Comparison of ENCODE assay signal across 9 cellular contexts in genomic region chr16:81429045-81429521, GRCh38. TPM values are rescaled to one million over a fixed set of nuclear protein-coding genes. Genes with fewer than 3 reads are reported as not detected.
DNase-seq lines count a peak whose midpoint lies in the region; ATAC-seq and TF ChIP-seq lines count a peak whose summit lies in the region.
"Had no signal": no experiment of that assay in that cellular context is flagged by ENCODE, and none has a peak within 500 bp of the region (broad histone marks: within the 10 kb centered on the region; RNA-seq: fewer than 3 reads in every experiment).

No MANE protein-coding gene starts in this region.

- DNase-seq in GM12864 (ENCODE audit: low read depth) (no peak), NCI-H2107 treated with DMSO at 0.1 percent for 48 hours (lab: John Stamatoyannopoulos, UW; ENCODE audit: unreplicated experiment) (peak; percentile 82), chondrocyte (ENCODE audit: low spot score) (no peak), midbrain (lab: John Stamatoyannopoulos, UW) (peak; percentile 24), NCI-H446 treated with DMSO at 0.1 percent for 48 hours (lab: John Stamatoyannopoulos, UW) (no peak)
- DNase-seq in activated CD8-positive, alpha-beta memory T cell treated with anti-CD3 and anti-CD28 coated beads, Interleukin-2, amount 10 ng/mL, durations not matched to agents 7 days and 5 days, result no peak

- H3K9me3 Mint-ChIP-seq in chondrocyte (ENCODE audit: low read depth), result no peaks in the 10 kb centered on the region
- H3K9me3 Mint-ChIP-seq in activated CD8-positive, alpha-beta memory T cell treated with anti-CD3 and anti-CD28 coated beads, Interleukin-2, amount 10 ng/mL, durations not matched to agents 7 days and 5 days (ENCODE audit: low read depth), result peaks cover 2% of the 10 kb centered on the region

- ATAC-seq in GM21447 (IDR thresholded peaks at IDR 0.05; ENCODE audit: unreplicated experiment), result no peak
- ATAC-seq in HG03196 (IDR thresholded peaks at IDR 0.05; ENCODE audit: unreplicated experiment), result no peak
- no peak for ATAC-seq in activated CD8-positive, alpha-beta memory T cell treated with anti-CD3 and anti-CD28 coated beads, Interleukin-2, amount 10 ng/mL, durations not matched to agents 7 days and 5 days

- H3K4me3 ChIP-seq in GM12864 (ENCODE audit: low read depth, low read length), result no peak overlapping the region

- CTCF ChIA-PET in activated CD8-positive, alpha-beta memory T cell treated with anti-CD3 and anti-CD28 coated beads, Interleukin-2, amount 10 ng/mL, durations not matched to agents 7 days and 5 days (lab: Charles Lee), result interaction anchor here (1.0 to 1.8 kb wide), 5 partner anchors 92 to 294 kb away, joined by 3 to 6 read pairs (median 3); no protein-coding TSS in a partner anchor

- H3K36me3 Mint-ChIP-seq in chondrocyte (ENCODE audit: low read depth), result no peaks in the 10 kb centered on the region
- peaks cover 3% of the 10 kb centered on the region for H3K36me3 Mint-ChIP-seq in activated CD8-positive, alpha-beta memory T cell treated with anti-CD3 and anti-CD28 coated beads, Interleukin-2, amount 10 ng/mL, durations not matched to agents 7 days and 5 days
- H3K36me3 Mint-ChIP-seq: T-cell had no signal

- no peaks in the 10 kb centered on the region for H3K27me3 Mint-ChIP-seq in chondrocyte (ENCODE audit: low read depth)
- peaks cover 15% of the 10 kb centered on the region for H3K27me3 Mint-ChIP-seq in activated CD8-positive, alpha-beta memory T cell treated with anti-CD3 and anti-CD28 coated beads, Interleukin-2, amount 10 ng/mL, durations not matched to agents 7 days and 5 days
- H3K27me3 Mint-ChIP-seq: T-cell had no signal

- TF ChIP-seq CTCF in GM12864 (IDR thresholded peaks at IDR 0.05; ENCODE audit: low read depth, low read length, missing control alignments), result peak; percentile 56
- peak; percentile 74 for TF ChIP-seq CTCF in chondrocyte (IDR thresholded peaks at IDR 0.05)

- no peak overlapping the region for H3K27ac Mint-ChIP-seq in chondrocyte (ENCODE audit: unreplicated experiment)
- no peak overlapping the region for H3K27ac Mint-ChIP-seq in activated CD8-positive, alpha-beta memory T cell treated with anti-CD3 and anti-CD28 coated beads, Interleukin-2, amount 10 ng/mL, durations not matched to agents 7 days and 5 days
- H3K27ac Mint-ChIP-seq: T-cell had no signal

- peaks cover 19% of the 10 kb centered on the region for H3K4me1 Mint-ChIP-seq in chondrocyte (ENCODE audit: low read depth)
- peaks cover 20% of the 10 kb centered on the region for H3K4me1 Mint-ChIP-seq in activated CD8-positive, alpha-beta memory T cell treated with anti-CD3 and anti-CD28 coated beads, Interleukin-2, amount 10 ng/mL, durations not matched to agents 7 days and 5 days

- no peak overlapping the region for H3K4me3 Mint-ChIP-seq in chondrocyte (ENCODE audit: unreplicated experiment)
- no peak overlapping the region for H3K4me3 Mint-ChIP-seq in activated CD8-positive, alpha-beta memory T cell treated with anti-CD3 and anti-CD28 coated beads, Interleukin-2, amount 10 ng/mL, durations not matched to agents 7 days and 5 days
- H3K4me3 Mint-ChIP-seq: T-cell had no signal

RNA-seq across cellular contexts. Expression of gene CMIP, which starts 15.5 kb away (rescaled TPM):
- 61.4 to 69.6 TPM (median 62.9 TPM) in 3 replicates for total RNA-seq in chondrocyte
- total RNA-seq in activated CD8-positive, alpha-beta memory T cell treated with anti-CD3 and anti-CD28 coated beads, Interleukin-2, amount 10 ng/mL, durations not matched to agents 7 days and 5 days, result 10 to 100 TPM; 77.4 to 98.8 TPM

Comparison
In these comparisons a context has a peak if more than half of its experiments do, and no peak if none do; other contexts are left out.
1. DNase-seq: peak in NCI-H2107 treated with DMSO at 0.1 percent for 48 hours (single experiment) and midbrain (single experiment); none in GM12864 (single experiment), chondrocyte (single experiment), activated CD8-positive, alpha-beta memory T cell treated with anti-CD3 and anti-CD28 coated beads, Interleukin-2, amount 10 ng/mL, durations not matched to agents 7 days and 5 days (single experiment) and NCI-H446 treated with DMSO at 0.1 percent for 48 hours (single experiment).